Comparison of ENCODE assay signal across 18 cellular contexts in the genomic region with DNA sequence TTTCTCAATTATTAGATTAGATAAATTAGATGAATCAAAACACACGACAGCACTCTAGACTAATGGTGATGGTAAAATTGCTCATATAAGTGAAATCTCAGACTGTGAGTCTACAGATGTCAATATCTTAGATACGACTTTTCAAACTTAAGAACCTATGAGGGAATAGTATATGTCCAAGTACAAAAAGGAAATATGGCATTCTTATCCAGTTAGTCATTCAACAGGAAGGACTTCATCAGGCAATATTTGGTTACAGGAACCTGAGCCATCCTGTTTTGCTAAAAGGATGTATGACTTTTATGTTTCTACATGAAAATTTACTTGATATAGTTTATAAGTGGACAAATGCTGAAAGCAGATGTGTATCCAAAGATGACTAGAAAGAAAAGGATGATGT.
A peak's percentile ranks its signal among the peaks of the same experiment; 100 is the strongest.
DNase-seq lines count a peak whose midpoint lies in the region; ATAC-seq and TF ChIP-seq lines count a peak whose summit lies in the region.
"Had no signal": no experiment of that assay in that cellular context is flagged by ENCODE, and none has a peak within 500 bp of the region (broad histone marks: within the 10 kb centered on the region; RNA-seq: fewer than 3 reads in every experiment).

No MANE protein-coding gene starts in this region.

- no peaks in the 10 kb centered on the region for H3F3A ChIP-seq in smooth muscle cell (ENCODE audit: low read depth)

- no peak for TF ChIP-seq CTCF in left ventricle myocardium inferior (IDR thresholded peaks at IDR 0.05; ENCODE audit: borderline replicate concordance)
- no peak for TF ChIP-seq CTCF in fibroblast of mammary gland (conservative IDR thresholded peaks at IDR 0.05; ENCODE audit: control insufficient read depth, insufficient read depth, low read depth, low read length)
- TF ChIP-seq CTCF in smooth muscle cell (IDR thresholded peaks at IDR 0.05; ENCODE audit: borderline replicate concordance, insufficient read depth, poor library complexity, severe bottlenecking): no peak

- DNase-seq in left ventricle myocardium inferior (no peak), right cardiac atrium (no peak), adipocyte (ENCODE audit: low read depth) (no peak), fibroblast of mammary gland (ENCODE audit: low read depth) (peak; percentile 71), smooth muscle cell (lab: John Stamatoyannopoulos, UW; ENCODE audit: unreplicated experiment) (no peak), mucosa of gallbladder (ENCODE audit: low spot score) (no peak), SHP77 (lab: John Stamatoyannopoulos, UW) (no peak)
- DNase-seq: KBM-7; naive thymus-derived CD8-positive, alpha-beta T cell; NCI-H1105; NCI-H2171; stomach; uterus had no signal

- H3K9me3 ChIP-seq in left ventricle myocardium inferior (replicated peaks) (no peaks in the 10 kb centered on the region), right cardiac atrium (ENCODE audit: control insufficient read depth, low read length) (no peaks in the 10 kb centered on the region), adipocyte (ENCODE audit: control insufficient read depth, low read length) (no peaks in the 10 kb centered on the region), skeletal muscle satellite cell (replicated peaks; ENCODE audit: low read length) (no peaks in the 10 kb centered on the region), smooth muscle cell (replicated peaks; ENCODE audit: low read depth) (peaks cover 3% of the 10 kb centered on the region)
- H3K9me3 ChIP-seq: prostate gland, stomach, uterus had no signal

- H3K4me3 ChIP-seq in left ventricle myocardium inferior (no peak overlapping the region), right cardiac atrium (ENCODE audit: low read length) (no peak overlapping the region), adipocyte (ENCODE audit: low read length) (no peak overlapping the region), fibroblast of mammary gland (ENCODE audit: control insufficient read depth, low read depth, low read length) (no peak overlapping the region), skeletal muscle satellite cell (ENCODE audit: low read length) (no peak overlapping the region), smooth muscle cell (no peak overlapping the region)
- H3K4me3 ChIP-seq: prostate gland, stomach, uterus had no signal

- no peaks in the 10 kb centered on the region for H4K20me1 ChIP-seq in smooth muscle cell (ENCODE audit: low read depth)

- intact Hi-C loops in left ventricle myocardium inferior (cut with micrococcal nuclease): loop anchor here (5.0 kb wide), 1 partner anchor 261 kb away; no protein-coding TSS in a partner anchor
- intact Hi-C loops in right cardiac atrium (cut with DNase I): loop anchor here in 1 of 4 donors (5.0 kb wide), 1 partner anchor 271 kb away; no protein-coding TSS in a partner anchor

- no peaks in the 10 kb centered on the region for H3K79me2 ChIP-seq in smooth muscle cell (ENCODE audit: low read depth)

- no peaks in the 10 kb centered on the region for H3K36me3 ChIP-seq in left ventricle myocardium inferior
- H3K36me3 ChIP-seq in adipocyte (ENCODE audit: control insufficient read depth, insufficient read depth, low read length, severe bottlenecking): no peaks in the 10 kb centered on the region
- H3K36me3 ChIP-seq in skeletal muscle satellite cell (ENCODE audit: insufficient read depth, low read length): no peaks in the 10 kb centered on the region
- H3K36me3 ChIP-seq in smooth muscle cell (ENCODE audit: low read depth): no peaks in the 10 kb centered on the region
- H3K36me3 ChIP-seq: prostate gland, stomach, uterus had no signal

- H3K4me1 ChIP-seq in left ventricle myocardium inferior (no peaks in the 10 kb centered on the region), right cardiac atrium (ENCODE audit: control insufficient read depth, insufficient read depth, low read length) (no peaks in the 10 kb centered on the region), adipocyte (ENCODE audit: control insufficient read depth, insufficient read depth, low read length) (peaks cover 46% of the 10 kb centered on the region), skeletal muscle satellite cell (ENCODE audit: control insufficient read depth, insufficient read depth, low read length) (peaks cover 22% of the 10 kb centered on the region), smooth muscle cell (ENCODE audit: low read depth) (no peaks in the 10 kb centered on the region)
- H3K4me1 ChIP-seq: prostate gland, stomach, uterus had no signal

- H2AFZ ChIP-seq in smooth muscle cell (ENCODE audit: low read depth): no peak overlapping the region

- H3K27me3 ChIP-seq in left ventricle myocardium inferior (ENCODE audit: low read depth) (no peaks in the 10 kb centered on the region), right cardiac atrium (ENCODE audit: control insufficient read depth, insufficient read depth) (no peaks in the 10 kb centered on the region), adipocyte (replicated peaks; ENCODE audit: control insufficient read depth, insufficient read depth, low read length) (no peaks in the 10 kb centered on the region), skeletal muscle satellite cell (ENCODE audit: control insufficient read depth, insufficient read depth, low read length) (no peaks in the 10 kb centered on the region), smooth muscle cell (ENCODE audit: low read depth) (no peaks in the 10 kb centered on the region)
- H3K27me3 ChIP-seq: stomach, uterus had no signal

- 51% methylated on average over 2 of the region's 2 CpGs for WGBS in right cardiac atrium
- WGBS in smooth muscle cell (ENCODE audit: low lambda C conversion rate): 54% methylated on average over 2 of the region's 2 CpGs

- ATAC-seq in right cardiac atrium: no peak
- ATAC-seq: esophagus mucosa; naive thymus-derived CD8-positive, alpha-beta T cell; Right ventricle myocardium inferior; WTC11 had no signal

- no peak overlapping the region for H3K4me2 ChIP-seq in skeletal muscle satellite cell (ENCODE audit: low read length)
- H3K4me2 ChIP-seq in smooth muscle cell: no peak overlapping the region

- peak overlapping the region; percentile 14 for H3K9ac ChIP-seq in adipocyte (ENCODE audit: low read length)
- peak overlapping the region; percentile 67 for H3K9ac ChIP-seq in skeletal muscle satellite cell (ENCODE audit: low read depth, low read length)
- no peak overlapping the region for H3K9ac ChIP-seq in smooth muscle cell (ENCODE audit: low read depth)

- H3K27ac ChIP-seq in left ventricle myocardium inferior (replicated peaks) (peak overlapping the region; percentile 27), right cardiac atrium (ENCODE audit: low read length) (no peak overlapping the region), smooth muscle cell (ENCODE audit: low read depth) (no peak overlapping the region)
- H3K27ac ChIP-seq: prostate gland, stomach, uterus had no signal
